In the genomic region with DNA sequence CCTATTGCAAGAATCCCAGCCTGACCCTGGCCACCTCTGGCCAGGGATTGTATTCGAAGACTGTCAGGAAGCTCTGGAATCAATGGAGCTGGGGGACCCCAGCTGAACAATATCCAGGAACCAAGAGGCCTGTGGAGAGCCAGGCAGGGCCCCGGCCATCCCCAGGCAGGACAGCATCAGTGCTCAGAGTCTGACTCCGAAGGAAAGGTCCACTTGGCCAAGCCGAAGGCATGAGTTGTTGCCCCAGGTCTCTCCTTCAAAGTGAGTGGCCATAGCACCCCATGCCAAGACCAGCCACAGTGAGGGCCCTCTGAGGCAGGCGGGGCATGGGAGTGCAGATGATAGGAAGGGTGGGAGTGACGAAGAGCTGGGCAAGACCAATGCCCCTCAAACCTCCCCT, we compare ENCODE assay signal across 2 cellular contexts.
TF ChIP-seq lines count a peak whose summit lies in the region.

No MANE protein-coding gene starts in this region.

TF ChIP-seq in IMR-90, 13 proteins besides CTCF, POLR2A, EP300 and RAD21:
- no peak for TF ChIP-seq RCOR1 (IDR thresholded peaks at IDR 0.05; ENCODE audit: insufficient replicate concordance, low read length)
- no peak for TF ChIP-seq MXI1 (IDR thresholded peaks at IDR 0.05; ENCODE audit: borderline replicate concordance, low read depth, low read length)
- TF ChIP-seq MAZ (IDR thresholded peaks at IDR 0.05; ENCODE audit: borderline replicate concordance, low read depth, low read length): no peak
- TF ChIP-seq FOS (IDR thresholded peaks at IDR 0.05; ENCODE audit: low read depth, low read length): no peak
- no peak for TF ChIP-seq CHD1 (IDR thresholded peaks at IDR 0.05; ENCODE audit: low read depth, low read length)
- no peak for TF ChIP-seq BHLHE40 (IDR thresholded peaks at IDR 0.05; ENCODE audit: low read depth, low read length)
- no peak for TF ChIP-seq MAFK (IDR thresholded peaks at IDR 0.05; ENCODE audit: low read depth, low read length)

TF ChIP-seq in HepG2, 621 proteins besides CTCF, POLR2A, EP300 and RAD21:
- TF ChIP-seq NONO (IDR thresholded peaks at IDR 0.05): no peak
- no peak for TF ChIP-seq NONO (CRISPR knock-in tag; conservative IDR thresholded peaks at IDR 0.05)
- no peak for TF ChIP-seq HNRNPH1 (optimal IDR thresholded peaks at IDR 0.05; ENCODE audit: low read depth, low read length)
- TF ChIP-seq ZC3H4 (CRISPR knock-in tag; IDR thresholded peaks at IDR 0.05; ENCODE audit: borderline replicate concordance): no peak
- no peak for TF ChIP-seq ZNF850 (CRISPR knock-in tag; conservative IDR thresholded peaks at IDR 0.05)
- TF ChIP-seq IKZF4 (CRISPR knock-in tag; IDR thresholded peaks at IDR 0.05; ENCODE audit: borderline replicate concordance, low read depth, not compliant biosample characterization): no peak
- TF ChIP-seq, protein P1, sequence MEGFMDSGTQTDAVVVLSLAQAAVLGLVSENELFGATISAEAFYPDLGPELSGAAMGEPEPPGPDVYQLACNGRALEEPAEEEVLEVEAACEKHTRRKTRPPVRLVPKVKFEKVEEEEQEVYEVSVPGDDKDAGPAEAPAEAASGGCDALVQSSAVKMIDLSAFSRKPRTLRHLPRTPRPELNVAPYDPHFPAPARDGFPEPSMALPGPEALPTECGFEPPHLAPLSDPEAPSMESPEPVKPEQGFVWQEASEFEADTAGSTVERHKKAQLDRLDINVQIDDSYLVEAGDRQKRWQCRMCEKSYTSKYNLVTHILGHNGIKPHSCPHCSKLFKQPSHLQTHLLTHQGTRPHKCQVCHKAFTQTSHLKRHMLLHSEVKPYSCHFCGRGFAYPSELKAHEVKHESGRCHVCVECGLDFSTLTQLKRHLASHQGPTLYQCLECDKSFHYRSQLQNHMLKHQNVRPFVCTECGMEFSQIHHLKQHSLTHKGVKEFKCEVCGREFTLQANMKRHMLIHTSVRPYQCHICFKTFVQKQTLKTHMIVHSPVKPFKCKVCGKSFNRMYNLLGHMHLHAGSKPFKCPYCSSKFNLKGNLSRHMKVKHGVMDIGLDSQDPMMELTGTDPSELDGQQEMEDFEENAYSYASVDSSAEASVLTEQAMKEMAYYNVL (CRISPR knock-in tag; IDR thresholded peaks at IDR 0.05; ENCODE audit: borderline replicate concordance): no peak
- no peak for TF ChIP-seq RARG (CRISPR knock-in tag; IDR thresholded peaks at IDR 0.05; ENCODE audit: low read depth)
- TF ChIP-seq SP1 (IDR thresholded peaks at IDR 0.05): no peak
- no peak for TF ChIP-seq SP1 (CRISPR knock-in tag; IDR thresholded peaks at IDR 0.05)
- TF ChIP-seq HMG20A (CRISPR knock-in tag; IDR thresholded peaks at IDR 0.05; ENCODE audit: borderline replicate concordance): no peak
- TF ChIP-seq, protein P2, sequence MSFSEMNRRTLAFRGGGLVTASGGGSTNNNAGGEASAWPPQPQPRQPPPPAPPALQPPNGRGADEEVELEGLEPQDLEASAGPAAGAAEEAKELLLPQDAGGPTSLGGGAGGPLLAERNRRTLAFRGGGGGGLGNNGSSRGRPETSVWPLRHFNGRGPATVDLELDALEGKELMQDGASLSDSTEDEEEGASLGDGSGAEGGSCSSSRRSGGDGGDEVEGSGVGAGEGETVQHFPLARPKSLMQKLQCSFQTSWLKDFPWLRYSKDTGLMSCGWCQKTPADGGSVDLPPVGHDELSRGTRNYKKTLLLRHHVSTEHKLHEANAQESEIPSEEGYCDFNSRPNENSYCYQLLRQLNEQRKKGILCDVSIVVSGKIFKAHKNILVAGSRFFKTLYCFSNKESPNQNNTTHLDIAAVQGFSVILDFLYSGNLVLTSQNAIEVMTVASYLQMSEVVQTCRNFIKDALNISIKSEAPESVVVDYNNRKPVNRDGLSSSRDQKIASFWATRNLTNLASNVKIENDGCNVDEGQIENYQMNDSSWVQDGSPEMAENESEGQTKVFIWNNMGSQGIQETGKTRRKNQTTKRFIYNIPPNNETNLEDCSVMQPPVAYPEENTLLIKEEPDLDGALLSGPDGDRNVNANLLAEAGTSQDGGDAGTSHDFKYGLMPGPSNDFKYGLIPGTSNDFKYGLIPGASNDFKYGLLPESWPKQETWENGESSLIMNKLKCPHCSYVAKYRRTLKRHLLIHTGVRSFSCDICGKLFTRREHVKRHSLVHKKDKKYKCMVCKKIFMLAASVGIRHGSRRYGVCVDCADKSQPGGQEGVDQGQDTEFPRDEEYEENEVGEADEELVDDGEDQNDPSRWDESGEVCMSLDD (CRISPR knock-in tag; IDR thresholded peaks at IDR 0.05; ENCODE audit: borderline replicate concordance): no peak
- TF ChIP-seq TMF1 (CRISPR knock-in tag; IDR thresholded peaks at IDR 0.05; ENCODE audit: low read depth): no peak
- no peak for TF ChIP-seq NR2F2 (IDR thresholded peaks at IDR 0.05; ENCODE audit: borderline replicate concordance, low read depth)
- TF ChIP-seq MYC (CRISPR knock-in tag; IDR thresholded peaks at IDR 0.05; ENCODE audit: borderline replicate concordance): no peak
- no peak for TF ChIP-seq ZNF180 (CRISPR knock-in tag; IDR thresholded peaks at IDR 0.05; ENCODE audit: borderline replicate concordance, low read depth)
TF ChIP-seq in HepG2: peak in this region for 0.
